In genomic region chr17:6098466-6099180, GRCh38 we compare ENCODE assay signal across 14 cellular contexts. TPM values are rescaled to one million over a fixed set of nuclear protein-coding genes. Genes with fewer than 3 reads are reported as not detected.
DNase-seq lines count a peak whose midpoint lies in the region; ATAC-seq and TF ChIP-seq lines count a peak whose summit lies in the region.
"Had no signal": no experiment of that assay in that cellular context is flagged by ENCODE, and none has a peak within 500 bp of the region (broad histone marks: within the 10 kb centered on the region; RNA-seq: fewer than 3 reads in every experiment).

No MANE protein-coding gene starts in this region.

- H3K9me2 ChIP-seq in PC-3 (replicated peaks; ENCODE audit: low read length) = no peaks in the 10 kb centered on the region

- WGBS in sigmoid colon, 2 donors = 76 to 89% methylated on average over 9 of the region's 9 CpGs

- H3K27ac ChIP-seq in sigmoid colon (peak overlapping the region in 1 of 4 donors; percentile 14), substantia nigra (ENCODE audit: low read depth, low read length, poor library complexity, severe bottlenecking) (no peak overlapping the region), PC-3 (ENCODE audit: low read length) (no peak overlapping the region)
- H3K27ac ChIP-seq: KMS-11 had no signal

- TF ChIP-seq POLR2A in sigmoid colon (IDR thresholded peaks at IDR 0.05) = no peak

- no peak overlapping the region for H3K4me3 ChIP-seq in sigmoid colon
- H3K4me3 ChIP-seq in PC-3 (ENCODE audit: low read length) = no peak overlapping the region

- H3K36me3 ChIP-seq in sigmoid colon = no peaks in the 10 kb centered on the region
- peaks cover 6% of the 10 kb centered on the region; the same call in 1 of the 2 replicates for H3K36me3 ChIP-seq in PC-3 (ENCODE audit: low read depth, low read length)

- CTCF ChIA-PET in PC-3 (lab: Charles Lee) = no interaction called here

- no peak overlapping the region for H2AFZ ChIP-seq in PC-3 (ENCODE audit: low read length)

- no peaks in the 10 kb centered on the region for H3F3A ChIP-seq in PC-3 (ENCODE audit: low read length, unreplicated experiment)

- DNase-seq in NCI-H524 treated with DMSO at 0.1 percent for 48 hours (lab: John Stamatoyannopoulos, UW) (peak; percentile 64), dermis blood vessel endothelial cell (peak; percentile 97), iPS-NIHi11 (ENCODE audit: low spot score) (peak; percentile 81), sigmoid colon (peak; percentile 60), HT-29 (ENCODE audit: low spot score) (no peak), substantia nigra (lab: John Stamatoyannopoulos, UW) (no peak), kidney glomerular epithelial cell (lab: John Stamatoyannopoulos, UW) (no peak), PC-3 (no peak)
- DNase-seq: activated CD4-positive, alpha-beta memory T cell treated with anti-CD3 and anti-CD28 coated beads for 36 hours; EL; foreskin melanocyte had no signal

- intact Hi-C loops in sigmoid colon (cut with DNase I) (no loop called here), PC-3 (cut with micrococcal nuclease) (no loop called here)

- POLR2A ChIA-PET in PC-3 (lab: Charles Lee; ENCODE audit: unreplicated experiment) = interaction anchor here (0.7 kb wide), 1 partner anchor 24 kb away, joined by 3 read pairs; no protein-coding TSS in a partner anchor

- H4K20me1 ChIP-seq in PC-3 (ENCODE audit: low read length) = no peaks in the 10 kb centered on the region

- H3K79me2 ChIP-seq in PC-3 (ENCODE audit: low read length) = no peaks in the 10 kb centered on the region

- no peak for ATAC-seq in PC-3
- ATAC-seq: naive thymus-derived CD8-positive, alpha-beta T cell had no signal

- no peaks in the 10 kb centered on the region for H3K27me3 ChIP-seq in sigmoid colon
- no peaks in the 10 kb centered on the region for H3K27me3 ChIP-seq in PC-3 (ENCODE audit: low read length)

- no peak overlapping the region for H3K4me2 ChIP-seq in PC-3 (ENCODE audit: low read length)
- H3K4me2 ChIP-seq: KMS-11 had no signal

- TF ChIP-seq EP300 in sigmoid colon (IDR thresholded peaks at IDR 0.05) = no peak

- no TSS peak for BruUV-seq in PC-3 (replicated peaks; lab: Mats Ljungman, UMichigan)

- H3K4me1 ChIP-seq in sigmoid colon = no peaks in the 10 kb centered on the region
- H3K4me1 ChIP-seq in PC-3 (ENCODE audit: insufficient read depth, low read length) = peaks cover 12% of the 10 kb centered on the region

- H3K9me3 ChIP-seq in sigmoid colon (no peaks in the 10 kb centered on the region), PC-3 (ENCODE audit: low read length) (no peaks in the 10 kb centered on the region)

- TF ChIP-seq CTCF in sigmoid colon (IDR thresholded peaks at IDR 0.05) = no peak
- TF ChIP-seq CTCF in PC-3 (conservative IDR thresholded peaks at IDR 0.05; ENCODE audit: low read depth, low read length) = no peak

- no peak overlapping the region for H3K9ac ChIP-seq in PC-3 (ENCODE audit: low read length)
- H3K9ac ChIP-seq: KMS-11 had no signal

RNA-seq across cellular contexts. Expression of gene WSCD1, which starts 28.4 kb away (rescaled TPM):
- 43.6 and 49.4 TPM in 2 replicates for total RNA-seq in dermis blood vessel endothelial cell
- total RNA-seq in sigmoid colon = 1 to 10 TPM; 1.6 to 7.5 (median 2.1) TPM
- 1 to 10 TPM; 3.8 to 9.6 (median 9.5) TPM for polyA plus RNA-seq in sigmoid colon
- not detected in 2 replicates for total RNA-seq in HT-29 (2014; rRNA removed; shearing (Covaris generic))
- total RNA-seq in PC-3 (2014; rRNA removed) = 56.7 and 57.0 TPM in 2 replicates
- total RNA-seq: naive thymus-derived CD8-positive, alpha-beta T cell had no signal
- polyA plus RNA-seq: keratinocyte; naive thymus-derived CD8-positive, alpha-beta T cell had no signal

Comparison
In these comparisons a context has a peak if more than half of its experiments do, and no peak if none do; other contexts are left out.
1. DNase-seq: peak in NCI-H524 treated with DMSO at 0.1 percent for 48 hours (single experiment), dermis blood vessel endothelial cell (single experiment), iPS-NIHi11 (single experiment) and sigmoid colon (single experiment); none in HT-29 (single experiment), substantia nigra (0 of 49), kidney glomerular epithelial cell (single experiment) and PC-3 (single experiment).